8 cellular contexts compared by ENCODE assay signal in the genomic region with DNA sequence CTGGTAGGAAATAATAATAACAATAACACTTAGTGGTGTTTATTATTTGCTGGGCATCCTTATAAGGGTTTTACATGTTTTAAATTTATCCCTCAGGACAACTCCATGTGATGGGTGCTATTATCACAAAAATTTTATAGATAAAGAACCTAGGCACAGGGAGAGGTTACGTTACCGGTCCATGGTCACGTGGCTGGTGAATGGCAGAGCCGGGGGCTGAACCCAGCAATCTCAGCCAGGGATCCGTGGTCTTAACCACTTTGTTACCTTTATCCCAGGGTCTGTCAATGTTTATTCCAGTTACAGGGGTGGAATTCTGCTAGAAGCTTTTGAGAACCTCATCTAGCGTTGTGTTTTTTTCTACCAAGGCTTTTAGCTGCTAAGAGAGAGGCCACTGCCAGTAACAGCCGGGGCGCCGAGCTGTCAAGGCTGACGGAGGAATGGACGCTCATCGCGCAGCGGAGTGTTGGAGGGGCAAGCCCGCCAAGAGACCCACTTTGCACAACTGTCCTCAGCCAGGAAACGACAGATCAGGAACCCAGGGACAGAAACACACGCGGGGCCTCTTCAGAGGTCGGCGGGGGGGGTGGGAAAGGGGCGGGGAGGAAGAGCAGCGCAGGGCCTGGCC. TPM values are rescaled to one million over a fixed set of nuclear protein-coding genes. Genes with fewer than 3 reads are reported as not detected.
A peak's percentile ranks its signal among the peaks of the same experiment; 100 is the strongest.
DNase-seq lines count a peak whose midpoint lies in the region; TF ChIP-seq lines count a peak whose summit lies in the region.

No MANE protein-coding gene starts in this region.

- H3K27ac ChIP-seq in sigmoid colon: peak overlapping the region; percentile 88 to 97 (median 92)

- H3K27me3 ChIP-seq in adipocyte (replicated peaks; ENCODE audit: control insufficient read depth, insufficient read depth, low read length) (no peaks in the 10 kb centered on the region), iPS-15b (ENCODE audit: control insufficient read depth, insufficient read depth, low read length) (peaks cover 3% of the 10 kb centered on the region), sigmoid colon (no peaks in the 10 kb centered on the region)

- no peaks in the 10 kb centered on the region for H3K36me3 ChIP-seq in adipocyte (ENCODE audit: control insufficient read depth, insufficient read depth, low read length, severe bottlenecking)
- no peaks in the 10 kb centered on the region for H3K36me3 ChIP-seq in iPS-15b (ENCODE audit: control insufficient read depth, insufficient read depth, low read length)
- no peaks in the 10 kb centered on the region for H3K36me3 ChIP-seq in sigmoid colon

- POLR2A ChIA-PET in AG04449 (lab: Yijun Ruan, JAX): interaction anchor here (0.7 kb wide), 1 partner anchor 337 kb away, joined by 4 read pairs; no protein-coding TSS in a partner anchor

- WGBS in sigmoid colon, 2 donors: 0 to 1% methylated on average over 22 of the region's 22 CpGs

- H3K9me3 ChIP-seq in adipocyte (ENCODE audit: control insufficient read depth, low read length) (no peaks in the 10 kb centered on the region), iPS-15b (ENCODE audit: control insufficient read depth, insufficient read depth, low read length) (no peaks in the 10 kb centered on the region), sigmoid colon (peaks cover 0 to 1% (median 0%) of the 10 kb centered on the region in 4 donors)

- no peak for TF ChIP-seq CTCF in AG04449 (IDR thresholded peaks at IDR 0.05; ENCODE audit: insufficient read depth, low read length, missing control alignments)
- TF ChIP-seq CTCF in GM13977 (IDR thresholded peaks at IDR 0.05; ENCODE audit: extremely low read depth, insufficient read depth, missing control alignments): no peak
- TF ChIP-seq CTCF in NB4 (IDR thresholded peaks at IDR 0.05; ENCODE audit: low read depth, low read length): no peak
- no peak for TF ChIP-seq CTCF in sigmoid colon (IDR thresholded peaks at IDR 0.05)

- CTCF ChIA-PET in AG04449 (lab: Yijun Ruan, JAX): interaction anchor here (0.6 to 1.1 kb wide), 4 partner anchors 13 to 326 kb away, joined by 3 to 4 read pairs (median 3); no protein-coding TSS in a partner anchor

- H3K4me1 ChIP-seq in adipocyte (ENCODE audit: control insufficient read depth, insufficient read depth, low read length) (peaks cover 39% of the 10 kb centered on the region), iPS-15b (ENCODE audit: control insufficient read depth, insufficient read depth, low read length) (peaks cover 8% of the 10 kb centered on the region), sigmoid colon (peaks cover 0 to 14% (median 12%) of the 10 kb centered on the region in 4 donors)

- H3K9ac ChIP-seq in adipocyte (ENCODE audit: low read length): peak overlapping the region; percentile 96
- peak overlapping the region; percentile 38 for H3K9ac ChIP-seq in iPS-15b (ENCODE audit: low read depth, low read length)

- peak overlapping the region; percentile 77 for H3K4me3 ChIP-seq in AG04449 (ENCODE audit: low read depth, low read length)
- H3K4me3 ChIP-seq in NB4 (ENCODE audit: low read depth, low read length): peak overlapping the region; percentile 90
- peak overlapping the region; percentile 95 for H3K4me3 ChIP-seq in adipocyte (ENCODE audit: low read length)
- H3K4me3 ChIP-seq in iPS-15b (ENCODE audit: low read depth, low read length): peak overlapping the region; percentile 80
- peak overlapping the region; percentile 61 to 69 (median 65) for H3K4me3 ChIP-seq in sigmoid colon

- TF ChIP-seq POLR2A in NB4 (IDR thresholded peaks at IDR 0.05; ENCODE audit: extremely low read depth, insufficient read length) (peak; percentile 82), sigmoid colon (IDR thresholded peaks at IDR 0.05) (peak in 1 of 2 donors; percentile 7)

- in situ Hi-C loops in GM13977 (cut with MboI; ENCODE audit: low pct_unique_long_range_greater_than_20kb, low sequenced_read_pairs, unreplicated experiment): no loop called here

- no peak for DNase-seq in AG04449 (ENCODE audit: low read depth, low spot score)
- peak; percentile 41 for DNase-seq in GM13977 (ENCODE audit: low spot score)
- DNase-seq in NB4 (ENCODE audit: low read depth): no peak
- DNase-seq in adipocyte (ENCODE audit: low read depth): no peak
- DNase-seq in sigmoid colon: peak; percentile 70
- no peak for DNase-seq in dedifferentiated amniotic fluid mesenchymal stem cell (ENCODE audit: extremely low spot score)
- no peak for DNase-seq in epidermal melanocyte (ENCODE audit: insufficient read length, low spot score)

- TF ChIP-seq EP300 in sigmoid colon (IDR thresholded peaks at IDR 0.05): no peak

- intact Hi-C loops in sigmoid colon (cut with DNase I): loop anchor here (2.0 to 5.0 kb wide), 4 partner anchors 70 to 949 kb away; a partner anchor contains a TSS

RNA-seq across cellular contexts. Expression of a gene that starts 0.4 kb away (rescaled TPM):
- 10 to 100 TPM in 3 of 4 donors, 1 to 10 TPM in 1; 5.5 to 13.2 (median 11.0) TPM for total RNA-seq in sigmoid colon
- 10 to 100 TPM in 1 of 3 donors, 1 to 10 TPM in 2; 2.4 to 10.2 (median 5.5) TPM for polyA plus RNA-seq in sigmoid colon

Comparison
In these comparisons a context has a peak if more than half of its experiments do, and no peak if none do; other contexts are left out.
1. DNase-seq: peak in GM13977 (single experiment) and sigmoid colon (single experiment); none in AG04449 (single experiment), NB4 (single experiment), adipocyte (single experiment), dedifferentiated amniotic fluid mesenchymal stem cell (single experiment) and epidermal melanocyte (single experiment).
2. Peak in every context shown above with its lines, with median percentiles within 50 percentile points of each other: H3K4me3 ChIP-seq.